Comparison of ENCODE assay signal across 10 cellular contexts in the genomic region with DNA sequence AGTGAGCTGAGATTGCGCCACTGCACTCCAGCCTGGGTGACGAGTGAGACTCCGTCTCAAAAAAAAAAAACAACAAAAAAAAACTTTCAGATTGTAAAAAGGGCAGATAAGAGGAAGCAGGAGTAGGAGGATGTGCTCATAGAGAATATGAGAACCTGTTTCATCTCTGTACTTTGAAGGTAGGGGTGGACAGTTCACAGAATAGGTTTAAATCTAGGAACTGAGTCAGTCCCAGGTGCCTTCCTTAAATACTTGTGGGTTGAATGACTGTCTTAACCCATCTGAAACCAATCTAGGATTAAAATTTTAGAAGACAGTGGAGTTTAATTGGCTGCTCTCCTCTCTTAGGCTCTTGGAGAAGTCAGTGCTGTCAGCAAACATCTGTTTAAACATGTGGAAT. TPM values are rescaled to one million over a fixed set of nuclear protein-coding genes. Genes with fewer than 3 reads are reported as not detected.
DNase-seq lines count a peak whose midpoint lies in the region; ATAC-seq and TF ChIP-seq lines count a peak whose summit lies in the region.
"Had no signal": no experiment of that assay in that cellular context is flagged by ENCODE, and none has a peak within 500 bp of the region (broad histone marks: within the 10 kb centered on the region; RNA-seq: fewer than 3 reads in every experiment).

No MANE protein-coding gene starts in this region.

- no peak for DNase-seq in CD4-positive, alpha-beta T cell
- DNase-seq in SKM-1 treated with dmso at 0.1 percent for 144 hours (lab: John Stamatoyannopoulos, UW; ENCODE audit: unreplicated experiment) (peak; percentile 53), transverse colon (no peak), NCI-H510A (lab: John Stamatoyannopoulos, UW) (no peak)
- no peak for DNase-seq in natural killer cell treated with Interleukin-12 subunit alpha and Interleukin-12 subunit beta and Interleukin-15 and Interleukin-18, amount 100 ng/mL, for 72 hours (ENCODE audit: low spot score)
- no peak for DNase-seq in stimulated activated CD4-positive, alpha-beta T cell treated with anti-CD3 and anti-CD28 coated beads, Interleukin-1b, Interleukin-23, amount 100 ng/mL, for 48 hours

- H3K27me3 Mint-ChIP-seq in CD4-positive, alpha-beta T cell, result no peaks in the 10 kb centered on the region
- no peaks in the 10 kb centered on the region for H3K27me3 Mint-ChIP-seq in natural killer cell treated with Interleukin-12 subunit alpha and Interleukin-12 subunit beta and Interleukin-15 and Interleukin-18, amount 100 ng/mL, for 72 hours

- peak; percentile 32 for ATAC-seq in CD4-positive, alpha-beta T cell (ENCODE audit: poor library complexity)
- peak; percentile 84 for ATAC-seq in GM19328 (IDR thresholded peaks at IDR 0.05; ENCODE audit: unreplicated experiment)
- peak; percentile 95 for ATAC-seq in HG03045 (IDR thresholded peaks at IDR 0.05; ENCODE audit: unreplicated experiment)
- no peak for ATAC-seq in natural killer cell treated with Interleukin-12 subunit alpha and Interleukin-12 subunit beta and Interleukin-15 and Interleukin-18, amount 100 ng/mL, for 72 hours

- peaks cover 7% of the 10 kb centered on the region for H3K9me3 Mint-ChIP-seq in CD4-positive, alpha-beta T cell
- H3K9me3 Mint-ChIP-seq in natural killer cell treated with Interleukin-12 subunit alpha and Interleukin-12 subunit beta and Interleukin-15 and Interleukin-18, amount 100 ng/mL, for 72 hours, result no peaks in the 10 kb centered on the region

- H3K4me1 ChIP-seq in transverse colon, result peaks cover 0 to 8% (median 2%) of the 10 kb centered on the region in 4 donors

- POLR2A ChIA-PET in CD4-positive, alpha-beta T cell (lab: Charles Lee), result no interaction called here

- peaks cover 0 to 13% (median 5%) of the 10 kb centered on the region in 4 donors for H3K36me3 ChIP-seq in transverse colon

- peak overlapping the region; percentile 31 for H3K4me3 Mint-ChIP-seq in CD4-positive, alpha-beta T cell
- H3K4me3 Mint-ChIP-seq in natural killer cell treated with Interleukin-12 subunit alpha and Interleukin-12 subunit beta and Interleukin-15 and Interleukin-18, amount 100 ng/mL, for 72 hours, result no peak overlapping the region
- H3K4me3 Mint-ChIP-seq: mesothelial cell of epicardium had no signal

- intact Hi-C loops in CD4-positive, alpha-beta T cell (cut with DNase I, micrococcal nuclease), result no loop called here
- intact Hi-C loops in transverse colon (cut with DNase I; ENCODE audit: low total_unique reads), result no loop called here

- TF ChIP-seq EP300 in transverse colon (IDR thresholded peaks at IDR 0.05; ENCODE audit: low read depth), result no peak

- no peak for TF ChIP-seq CTCF in CD4-positive, alpha-beta T cell (IDR thresholded peaks at IDR 0.05)
- no peak for TF ChIP-seq CTCF in transverse colon (IDR thresholded peaks at IDR 0.05)

- CTCF ChIA-PET in CD4-positive, alpha-beta T cell (lab: Charles Lee), result no interaction called here

- H3K27ac Mint-ChIP-seq in CD4-positive, alpha-beta T cell, result peak overlapping the region; percentile 7
- no peak overlapping the region for H3K27ac Mint-ChIP-seq in natural killer cell treated with Interleukin-12 subunit alpha and Interleukin-12 subunit beta and Interleukin-15 and Interleukin-18, amount 100 ng/mL, for 72 hours

- H3K4me1 Mint-ChIP-seq in CD4-positive, alpha-beta T cell (ENCODE audit: low read depth), result peaks cover 54% of the 10 kb centered on the region
- peaks cover 11 to 22% of the 10 kb centered on the region in 2 donors for H3K4me1 Mint-ChIP-seq in natural killer cell treated with Interleukin-12 subunit alpha and Interleukin-12 subunit beta and Interleukin-15 and Interleukin-18, amount 100 ng/mL, for 72 hours (ENCODE audit: low read depth in 2 of 2)

- 60 to 63% methylated on average over 3 of the region's 3 CpGs for WGBS in transverse colon (ENCODE audit: low coverage in 1 of 2), 2 donors

- peaks cover 36% of the 10 kb centered on the region for H3K36me3 Mint-ChIP-seq in CD4-positive, alpha-beta T cell (ENCODE audit: low read depth)
- peaks cover 20% of the 10 kb centered on the region for H3K36me3 Mint-ChIP-seq in natural killer cell treated with Interleukin-12 subunit alpha and Interleukin-12 subunit beta and Interleukin-15 and Interleukin-18, amount 100 ng/mL, for 72 hours

- in situ Hi-C loops in transverse colon (cut with MboI; ENCODE audit: low pct_ligation_motif_present in 1 of 4, low pct_unique_long_range_greater_than_20kb in 1 of 4, low sequenced_read_pairs in 3 of 4), result loop anchor here in 1 of 4 donors (25.0 kb wide), 2 partner anchors 287 to 1962 kb away; a partner anchor contains a TSS

- no peak for TF ChIP-seq POLR2A in transverse colon (IDR thresholded peaks at IDR 0.05)

- H3K4me3 ChIP-seq in transverse colon, result no peak overlapping the region

- no peaks in the 10 kb centered on the region for H3K27me3 ChIP-seq in CD4-positive, alpha-beta T cell (ENCODE audit: control insufficient read depth, insufficient read depth, low read length)
- H3K27me3 ChIP-seq in transverse colon, result no peaks in the 10 kb centered on the region

- no peak overlapping the region for H3K27ac ChIP-seq in CD4-positive, alpha-beta T cell (ENCODE audit: low read depth, low read length)
- no peak overlapping the region for H3K27ac ChIP-seq in transverse colon
- H3K27ac ChIP-seq: KMS-11 had no signal

- H3K9me3 ChIP-seq in CD4-positive, alpha-beta T cell (ENCODE audit: control insufficient read depth, low read length), result peaks cover 17% of the 10 kb centered on the region
- H3K9me3 ChIP-seq in transverse colon, result peaks cover 14% of the 10 kb centered on the region in 2 donors

RNA-seq across cellular contexts. Expression of a gene that starts 12.4 kb away (rescaled TPM):
- total RNA-seq in CD4-positive, alpha-beta T cell, result 10 to 100 TPM; 10.0 to 10.3 TPM
- total RNA-seq in natural killer cell treated with Interleukin-12 subunit alpha and Interleukin-12 subunit beta and Interleukin-15 and Interleukin-18, amount 100 ng/mL, for 72 hours, result 10 to 100 TPM; 32.3 to 33.9 TPM
- 10 to 100 TPM in 3 of 4 donors, 1 to 10 TPM in 1; 5.4 to 30.2 (median 18.5) TPM for total RNA-seq in transverse colon

RNA-seq across cellular contexts. Expression of a gene that starts 12.6 kb away (rescaled TPM):
- total RNA-seq in CD4-positive, alpha-beta T cell, result 10 to 100 TPM; 26.5 to 28.7 TPM
- 10 to 100 TPM; 30.6 to 39.5 TPM for total RNA-seq in natural killer cell treated with Interleukin-12 subunit alpha and Interleukin-12 subunit beta and Interleukin-15 and Interleukin-18, amount 100 ng/mL, for 72 hours
- total RNA-seq in transverse colon, result 10 to 100 TPM; 33.2 to 59.5 (median 39.4) TPM

Comparison
In these comparisons a context has a peak if more than half of its experiments do, and no peak if none do; other contexts are left out.
1. ATAC-seq: peak in CD4-positive, alpha-beta T cell (single experiment), GM19328 (single experiment) and HG03045 (single experiment); none in natural killer cell treated with Interleukin-12 subunit alpha and Interleukin-12 subunit beta and Interleukin-15 and Interleukin-18, amount 100 ng/mL, for 72 hours (0 of 2).